Comparison of ENCODE assay signal across 8 cellular contexts in the genomic region with DNA sequence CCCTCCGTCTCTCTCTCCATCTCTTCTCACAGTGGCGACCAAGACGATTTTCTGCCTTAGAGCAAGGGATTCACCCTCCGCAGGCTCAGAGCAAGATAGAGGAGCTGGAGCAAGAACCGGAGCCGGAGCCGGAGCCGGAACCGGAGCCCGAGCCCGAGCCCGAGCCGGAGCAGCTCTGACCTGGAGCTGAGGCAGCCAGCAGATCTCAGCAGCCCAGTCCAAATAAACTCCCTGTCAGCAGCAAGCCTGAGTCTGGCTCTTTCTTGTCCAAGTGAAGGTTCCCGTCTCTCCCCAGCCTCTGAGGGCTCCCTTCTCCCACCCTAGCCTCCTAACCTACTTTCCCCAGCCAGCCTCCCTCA. TPM values are rescaled to one million over a fixed set of nuclear protein-coding genes. Genes with fewer than 3 reads are reported as not detected.
DNase-seq lines count a peak whose midpoint lies in the region; ATAC-seq and TF ChIP-seq lines count a peak whose summit lies in the region.

No MANE protein-coding gene starts in this region.

- peaks cover 0 to 34% (median 29%) of the 10 kb centered on the region in 4 donors for H3K4me1 ChIP-seq in sigmoid colon

- H3K27me3 ChIP-seq in WERI-Rb-1 (ENCODE audit: insufficient read depth, low read depth, severe bottlenecking) = no peaks in the 10 kb centered on the region
- no peaks in the 10 kb centered on the region for H3K27me3 ChIP-seq in sigmoid colon

- no peak for TF ChIP-seq CTCF in WERI-Rb-1 (IDR thresholded peaks at IDR 0.05; ENCODE audit: low read depth, low read length)
- no peak for TF ChIP-seq CTCF in sigmoid colon (IDR thresholded peaks at IDR 0.05)

- peak overlapping the region; percentile 75 for H3K27ac ChIP-seq in WERI-Rb-1
- H3K27ac ChIP-seq in sigmoid colon = peak overlapping the region; percentile 84 to 89 (median 88)

- TF ChIP-seq POLR2A in sigmoid colon (IDR thresholded peaks at IDR 0.05) = no peak

- intact Hi-C loops in Right ventricle myocardium superior (cut with DNase I) = loop anchor here (2.0 to 5.0 kb wide), 2 partner anchors 25 to 41 kb away; a partner anchor contains a TSS
- intact Hi-C loops in sigmoid colon (cut with DNase I) = loop anchor here (2.0 to 5.0 kb wide), 3 partner anchors 47 to 163 kb away; a partner anchor contains a TSS

- H3K4me3 ChIP-seq in WERI-Rb-1 (ENCODE audit: low read depth, low read length) (no peak overlapping the region), sigmoid colon (peak overlapping the region; percentile 12 to 50 (median 46))

- ATAC-seq in Right ventricle myocardium superior (ENCODE audit: poor library complexity) (peak; percentile 67), HG03135 (IDR thresholded peaks at IDR 0.05; ENCODE audit: unreplicated experiment) (no peak)

- DNase-seq in NCI-H1417 (lab: John Stamatoyannopoulos, UW) (peak; percentile 15 to 52 (median 42)), NCI-H1417 treated with DMSO at 0.1 percent for 48 hours (lab: John Stamatoyannopoulos, UW) (no peak), WERI-Rb-1 (peak; percentile 68), Right ventricle myocardium superior (no peak), sigmoid colon (peak; percentile 91), NCI-H1694 treated with DMSO at 0.1 percent for 48 hours (lab: John Stamatoyannopoulos, UW) (no peak)
- DNase-seq in stimulated activated CD4-positive, alpha-beta T cell treated with anti-CD3 and anti-CD28 coated beads, Interleukin-2, amount 100 ng/mL, for 24 hours = no peak

- no peak for TF ChIP-seq EP300 in sigmoid colon (IDR thresholded peaks at IDR 0.05)

- H3K36me3 ChIP-seq in WERI-Rb-1 = peaks cover 39% of the 10 kb centered on the region
- no peaks in the 10 kb centered on the region for H3K36me3 ChIP-seq in sigmoid colon

- WGBS in sigmoid colon, 2 donors = 58 to 61% methylated on average over 14 of the region's 14 CpGs

- no peaks in the 10 kb centered on the region for H3K9me3 ChIP-seq in WERI-Rb-1 (ENCODE audit: severe bottlenecking)
- H3K9me3 ChIP-seq in sigmoid colon = no peaks in the 10 kb centered on the region

RNA-seq across cellular contexts. Expression of a gene that starts 5.9 kb away (rescaled TPM):
- total RNA-seq in Right ventricle myocardium superior = 0.22 TPM
- total RNA-seq in sigmoid colon = 1 to 10 TPM; 1.4 to 6.9 (median 3.0) TPM
- polyA plus RNA-seq in sigmoid colon = 1 to 10 TPM in 2 of 3 donors, under 1 TPM in 1; 0.60 to 4.2 (median 1.4) TPM

RNA-seq across cellular contexts. Expression of a gene that starts 11.1 kb away (rescaled TPM):
- total RNA-seq in Right ventricle myocardium superior (10.4 TPM), sigmoid colon (10 to 100 TPM in 3 of 4 donors, 1 to 10 TPM in 1; 2.5 to 12.8 (median 11.5) TPM)
- polyA plus RNA-seq in sigmoid colon = 10 to 100 TPM in 2 of 3 donors, 1 to 10 TPM in 1; 4.8 to 29.7 (median 26.6) TPM

RNA-seq across cellular contexts. Expression of a gene that starts 12.0 kb away (rescaled TPM):
- 108 TPM for total RNA-seq in Right ventricle myocardium superior
- total RNA-seq in sigmoid colon = 100 to 1,000 TPM; 196 to 392 (median 255) TPM
- polyA plus RNA-seq in sigmoid colon = 100 to 1,000 TPM in 2 of 3 donors, 10 to 100 TPM in 1; 93.2 to 198 (median 174) TPM

RNA-seq across cellular contexts. Expression of a gene that starts 25.2 kb away (rescaled TPM):
- total RNA-seq in Right ventricle myocardium superior (153 TPM), sigmoid colon (100 to 1,000 TPM; 148 to 163 (median 159) TPM)
- polyA plus RNA-seq in sigmoid colon = 100 to 1,000 TPM; 157 to 220 (median 178) TPM

RNA-seq across cellular contexts. Expression of a gene that starts 43.4 kb away (rescaled TPM):
- total RNA-seq in Right ventricle myocardium superior (4.4 TPM), sigmoid colon (10 to 100 TPM in 2 of 4 donors, 1 to 10 TPM in 2; 6.4 to 16.1 (median 10.2) TPM)
- 1 to 10 TPM; 1.2 to 7.6 (median 1.8) TPM for polyA plus RNA-seq in sigmoid colon

Comparison
In these comparisons a context has a peak if more than half of its experiments do, and no peak if none do; other contexts are left out.
1. DNase-seq: peak in NCI-H1417 (3 of 3), WERI-Rb-1 (single experiment) and sigmoid colon (single experiment); none in NCI-H1417 treated with DMSO at 0.1 percent for 48 hours (single experiment), Right ventricle myocardium superior (single experiment), NCI-H1694 treated with DMSO at 0.1 percent for 48 hours (single experiment) and stimulated activated CD4-positive, alpha-beta T cell treated with anti-CD3 and anti-CD28 coated beads, Interleukin-2, amount 100 ng/mL, for 24 hours (0 of 2).